30 cellular contexts compared by ENCODE assay signal in genomic region chr22:19592464-19592863, GRCh38.
"Had no signal": no experiment of that assay in that cellular context is flagged by ENCODE, and none has a peak within 500 bp of the region (broad histone marks: within the 10 kb centered on the region; RNA-seq: fewer than 3 reads in every experiment).

No MANE protein-coding gene starts in this region.

- H3K27me3 Mint-ChIP-seq: stimulated activated naive CD8-positive, alpha-beta T cell treated with anti-CD3 and anti-CD28 coated beads, Interleukin-15, amount 100 ng/mL, for 72 hours had no signal

- H3K27ac Mint-ChIP-seq: natural killer cell; nephron; progenitor cell of endocrine pancreas; stimulated activated memory B cell treated with anti-CD40 and anti-IgM and Interleukin-4, amounts not matched to agents 10 μg/mL and 1 μg/mL and 100 μg/mL, for 72 hours; stimulated activated naive CD8-positive, alpha-beta T cell treated with anti-CD3 and anti-CD28 coated beads, Interleukin-15, amount 100 ng/mL, for 72 hours; type B pancreatic cell had no signal

- H3K36me3 Mint-ChIP-seq: natural killer cell; stimulated activated memory B cell treated with anti-CD40 and anti-IgM and Interleukin-4, amounts not matched to agents 10 μg/mL and 1 μg/mL and 100 μg/mL, for 72 hours; type B pancreatic cell had no signal

- H3K4me1 ChIP-seq: parathyroid adenoma, psoas muscle, suprapubic skin, testis, tibial artery, transverse colon, uterus had no signal

- DNase-seq: naive thymus-derived CD4-positive, alpha-beta T cell; natural killer cell; occipital lobe; ovary; psoas muscle; right cardiac atrium; right lobe of liver; spleen; stimulated activated CD4-positive, alpha-beta T cell treated with anti-CD3 and anti-CD28 coated beads, Interleukin-12 subunit alpha, Interleukin-12 subunit beta, amount 100 ng/mL, for 4 hours; stimulated activated CD4-positive, alpha-beta T cell treated with anti-CD3 and anti-CD28 coated beads, Interleukin-1b, Interleukin-23, amount 100 ng/mL, for 48 hours; stimulated activated CD4-positive, alpha-beta T cell treated with anti-CD3 and anti-CD28 coated beads, Interleukin-4, amount 100 ng/mL, for 1 hour; stimulated activated CD4-positive, alpha-beta T cell treated with anti-CD3 and anti-CD28 coated beads, Interleukin-4, amount 100 ng/mL, for 4 hours; stimulated activated CD8-positive, alpha-beta memory T cell treated with anti-CD3 and anti-CD28 coated beads, Interleukin-4, amount 100 ng/mL, for 48 hours; stimulated activated naive CD4-positive, alpha-beta T cell; stimulated activated naive CD8-positive, alpha-beta T cell treated with anti-CD3 and anti-CD28 coated beads, Interleukin-15, amount 100 ng/mL, for 72 hours; stimulated activated naive CD8-positive, alpha-beta T cell treated with anti-CD3 and anti-CD28 coated beads, Interleukin-15, Interleukin-2, amounts not matched to agents 100 U/mL and 50 U/mL, for 24 hours; substantia nigra; testis; tibial artery; transverse colon; upper lobe of right lung; uterus had no signal

- H3K79me2 ChIP-seq: parathyroid adenoma had no signal

- H3K4me3 ChIP-seq: ovary, psoas muscle, right lobe of liver, skin epidermis, smooth muscle cell, spleen, suprapubic skin, testis, tibial artery, transverse colon, upper lobe of right lung, uterus had no signal

- H3K4me2 ChIP-seq: smooth muscle cell had no signal

- H3K4me3 Mint-ChIP-seq: naive thymus-derived CD4-positive, alpha-beta T cell; natural killer cell; nephron; stimulated activated memory B cell treated with anti-CD40 and anti-IgM and Interleukin-4, amounts not matched to agents 10 μg/mL and 1 μg/mL and 100 μg/mL, for 72 hours; stimulated activated naive CD8-positive, alpha-beta T cell treated with anti-CD3 and anti-CD28 coated beads, Interleukin-15, amount 100 ng/mL, for 72 hours; type B pancreatic cell had no signal

- H3K27ac ChIP-seq: ovary, parathyroid adenoma, psoas muscle, right lobe of liver, skin epidermis, suprapubic skin, testis, tibial artery, transverse colon, upper lobe of right lung, uterus had no signal

- H3K36me3 ChIP-seq: ovary, right lobe of liver, spleen, suprapubic skin, tibial artery, transverse colon, upper lobe of right lung, uterus had no signal

- H3K9me3 ChIP-seq: ovary, psoas muscle, right lobe of liver, spleen, suprapubic skin, testis, tibial artery, transverse colon, upper lobe of right lung, uterus had no signal

- H2AFZ ChIP-seq: parathyroid adenoma had no signal

- H3K4me1 Mint-ChIP-seq: natural killer cell, nephron had no signal

- H3K9me3 Mint-ChIP-seq: natural killer cell; nephron; stimulated activated naive CD8-positive, alpha-beta T cell treated with anti-CD3 and anti-CD28 coated beads, Interleukin-15, amount 100 ng/mL, for 72 hours; type B pancreatic cell had no signal

- H3K27me3 ChIP-seq: ovary, right lobe of liver, spleen, suprapubic skin, testis, transverse colon, upper lobe of right lung, uterus had no signal

- H3K9ac ChIP-seq: parathyroid adenoma had no signal
